Comparison of ENCODE assay signal across 17 cellular contexts in genomic region chr5:78593465-78593864, GRCh38. TPM values are rescaled to one million over a fixed set of nuclear protein-coding genes. Genes with fewer than 3 reads are reported as not detected.
DNase-seq lines count a peak whose midpoint lies in the region; ATAC-seq, FAIRE-seq and TF ChIP-seq lines count a peak whose summit lies in the region.
"Had no signal": no experiment of that assay in that cellular context is flagged by ENCODE, and none has a peak within 500 bp of the region (broad histone marks: within the 10 kb centered on the region; RNA-seq: fewer than 3 reads in every experiment).

No MANE protein-coding gene starts in this region.

- peak overlapping the region in 5 of 7 donors; percentile 78 to 90 (median 80) for H3K27ac Mint-ChIP-seq in CD14-positive monocyte
- H3K27ac Mint-ChIP-seq: activated naive CD4-positive, alpha-beta T cell treated with anti-CD3 and anti-CD28 coated beads, Interleukin-2, amount 50 U/mL, for 72 hours; effector memory CD8-positive, alpha-beta T cell had no signal

- no peaks in the 10 kb centered on the region for H3K36me3 ChIP-seq in pancreas
- no peaks in the 10 kb centered on the region for H3K36me3 ChIP-seq in left lung
- H3K36me3 ChIP-seq: neutrophil had no signal

- 35 to 36% methylated on average over 2 of the region's 2 CpGs for WGBS in pancreas, 2 donors

- H3K4me1 ChIP-seq in pancreas = peaks cover 28 to 56% (median 40%) of the 10 kb centered on the region in 3 donors
- peaks cover 22 to 46% of the 10 kb centered on the region in 2 donors for H3K4me1 ChIP-seq in left lung

- peaks cover 0 to 3% (median 0%) of the 10 kb centered on the region in 7 donors for H3K9me3 Mint-ChIP-seq in CD14-positive monocyte
- H3K9me3 Mint-ChIP-seq: activated naive CD4-positive, alpha-beta T cell treated with anti-CD3 and anti-CD28 coated beads, Interleukin-2, amount 50 U/mL, for 72 hours; effector memory CD8-positive, alpha-beta T cell had no signal

- H3K4me1 Mint-ChIP-seq in CD14-positive monocyte = peaks cover 62% of the 10 kb centered on the region

- H3K4me3 Mint-ChIP-seq in CD14-positive monocyte = no peak overlapping the region
- H3K4me3 Mint-ChIP-seq: effector memory CD8-positive, alpha-beta T cell had no signal

- H3K9me3 ChIP-seq in pancreas = no peaks in the 10 kb centered on the region
- H3K9me3 ChIP-seq in left lung = no peaks in the 10 kb centered on the region
- H3K9me3 ChIP-seq: Caco-2, neutrophil had no signal

- peak; percentile 27 to 52 (median 40) for ATAC-seq in pancreas
- ATAC-seq in HG03442 (IDR thresholded peaks at IDR 0.05; ENCODE audit: unreplicated experiment) = no peak
- no peak for ATAC-seq in left lung
- no peak for ATAC-seq in GM18498 (IDR thresholded peaks at IDR 0.05; ENCODE audit: unreplicated experiment)
- ATAC-seq: activated naive CD4-positive, alpha-beta T cell treated with anti-CD3 and anti-CD28 coated beads, Interleukin-2, amount 50 U/mL, for 72 hours; effector memory CD8-positive, alpha-beta T cell had no signal

- peaks cover 0 to 3% (median 0%) of the 10 kb centered on the region in 3 donors for H3K27me3 Mint-ChIP-seq in CD14-positive monocyte (ENCODE audit: low read depth in 3 of 3)

- DNase-seq in CD14-positive monocyte (ENCODE audit: low spot score) (no peak), NCI-H524 treated with DMSO at 0.1 percent for 48 hours (lab: John Stamatoyannopoulos, UW) (peak; percentile 55), dorsolateral prefrontal cortex (no peak), pancreas (no peak), left lung (no peak)
- no peak for DNase-seq in NK-92 treated with Interleukin-12 subunit alpha and Interleukin-12 subunit beta, amount 100 ng/mL, for 24 hours (lab: John Stamatoyannopoulos, UW)
- DNase-seq: activated CD4-positive, alpha-beta T cell treated with anti-CD3 and anti-CD28 coated beads, Interleukin-2, amount 50 U/mL, for 1 hour; Caco-2; effector memory CD8-positive, alpha-beta T cell; GDM1; H7; MM.1S; stimulated activated naive CD4-positive, alpha-beta T cell had no signal

- TF ChIP-seq CTCF in CD14-positive monocyte (IDR thresholded peaks at IDR 0.05) (no peak), dorsolateral prefrontal cortex (IDR thresholded peaks at IDR 0.05 in 54 of 56, conservative IDR thresholded peaks at IDR 0.05 in 2 of 56; ENCODE audit: low read depth in 1 of 56, partially characterized antibody in 56 of 56) (no peak), pancreas (IDR thresholded peaks at IDR 0.05) (no peak), left lung (IDR thresholded peaks at IDR 0.05) (no peak)

- FAIRE-seq in pancreas (lab: Jason Lieb, UNC) = no peak

- intact Hi-C loops in CD14-positive monocyte (cut with micrococcal nuclease) (loop anchor here in 1 of 2 donors (10.0 kb wide), 1 partner anchor 109 kb away; no protein-coding TSS in a partner anchor), dorsolateral prefrontal cortex (cut with DNase I) (no loop called here), pancreas (cut with DNase I) (no loop called here), left lung (cut with DNase I) (no loop called here)

- H3K27ac ChIP-seq in dorsolateral prefrontal cortex (peak overlapping the region in 30 of 59 donors; percentile 3 to 64 (median 38)), pancreas (peak overlapping the region in 3 of 4 donors; percentile 24 to 84 (median 67)), left lung (no peak overlapping the region)
- H3K27ac ChIP-seq: neutrophil had no signal

- H3K4me3 ChIP-seq in dorsolateral prefrontal cortex (no peak overlapping the region), pancreas (no peak overlapping the region), left lung (no peak overlapping the region)

- no peaks in the 10 kb centered on the region for H3K36me3 Mint-ChIP-seq in CD14-positive monocyte
- H3K36me3 Mint-ChIP-seq: activated naive CD4-positive, alpha-beta T cell treated with anti-CD3 and anti-CD28 coated beads, Interleukin-2, amount 50 U/mL, for 72 hours had no signal

- H3K27me3 ChIP-seq in dorsolateral prefrontal cortex = no peaks in the 10 kb centered on the region
- no peaks in the 10 kb centered on the region for H3K27me3 ChIP-seq in pancreas
- H3K27me3 ChIP-seq in left lung = no peaks in the 10 kb centered on the region
- H3K27me3 ChIP-seq: neutrophil had no signal

RNA-seq across cellular contexts. Expression of gene LHFPL2, which starts 55.1 kb away (rescaled TPM):
- polyA plus RNA-seq in CD14-positive monocyte = 10 to 100 TPM in 1 of 2 donors, 1 to 10 TPM in 1; 7.3 to 11.6 TPM
- 10 to 100 TPM in 118 of 120 experiments, 1 to 10 TPM in 2; 8.2 to 40.9 (median 18.7) TPM for total RNA-seq in dorsolateral prefrontal cortex
- 10 to 100 TPM; 10.7 to 28.4 (median 15.3) TPM for total RNA-seq in pancreas
- polyA plus RNA-seq in pancreas = 1 to 10 TPM; 4.0 to 5.0 TPM
- total RNA-seq in left lung = 10 to 100 TPM; 49.3 to 89.9 TPM

Comparison
In these comparisons a context has a peak if more than half of its experiments do, and no peak if none do; other contexts are left out.
1. H3K27ac ChIP-seq: peak in dorsolateral prefrontal cortex (30 of 59) and pancreas (3 of 4); none in left lung (0 of 2).
2. ATAC-seq: peak in pancreas (4 of 4); none in HG03442 (single experiment), left lung (single experiment) and GM18498 (single experiment).